Comparison of ENCODE assay signal across 6 cellular contexts in the genomic region with DNA sequence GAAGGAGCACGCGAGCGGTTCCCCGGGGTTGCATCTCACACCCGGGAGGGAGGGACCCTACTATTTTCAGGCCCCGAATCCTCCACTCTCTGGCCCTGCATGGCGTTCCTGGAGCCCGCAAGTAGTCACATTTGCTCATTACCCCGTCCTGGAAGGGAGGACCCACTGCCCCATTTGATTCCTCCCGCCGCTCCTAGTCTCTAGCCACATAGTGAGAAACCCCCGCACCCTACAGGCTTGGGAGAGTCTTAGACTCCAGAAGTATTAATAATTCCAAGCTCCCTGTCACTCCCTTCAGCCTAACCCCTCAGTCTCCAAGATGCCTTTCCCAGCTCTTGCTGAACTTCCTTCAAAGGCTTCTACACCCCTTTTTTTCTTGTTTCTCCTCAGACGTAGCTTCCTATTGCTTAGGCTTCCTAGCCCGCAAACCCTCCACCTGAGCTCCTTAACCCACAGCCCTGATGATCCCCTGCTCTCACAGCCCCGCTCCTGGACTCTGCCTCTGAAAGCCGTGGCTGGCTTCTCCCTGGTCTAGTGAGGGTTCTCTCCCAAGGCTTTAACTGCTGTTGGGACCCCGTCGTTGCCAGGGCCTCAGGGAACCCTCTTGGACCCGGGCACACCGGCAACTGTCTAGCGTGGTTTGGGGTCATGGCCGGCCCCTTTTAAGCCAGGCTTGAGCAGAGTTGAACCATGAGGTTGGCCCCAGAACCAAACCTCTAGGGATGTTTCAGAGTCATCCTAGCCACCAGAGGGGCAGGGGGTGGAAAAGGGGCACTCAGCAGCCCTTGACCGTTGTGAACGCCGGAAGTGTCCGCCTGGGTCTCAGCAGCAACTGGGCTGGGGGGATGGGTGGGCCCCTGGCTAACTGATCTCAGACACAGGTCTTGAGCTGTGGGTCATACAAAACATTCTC. TPM values are rescaled to one million over a fixed set of nuclear protein-coding genes. Genes with fewer than 3 reads are reported as not detected.
A peak's percentile ranks its signal among the peaks of the same experiment; 100 is the strongest.
DNase-seq lines count a peak whose midpoint lies in the region; ATAC-seq lines count a peak whose summit lies in the region.

No MANE protein-coding gene starts in this region.

- no peaks in the 10 kb centered on the region for H3K27me3 Mint-ChIP-seq in activated T-helper 17 cell treated with anti-CD3 and anti-CD28 coated beads, Interleukin-2, amount 50 U/mL, for 72 hours

- no peak for ATAC-seq in activated T-helper 17 cell treated with anti-CD3 and anti-CD28 coated beads, Interleukin-2, amount 50 U/mL, for 72 hours (replicated peaks)

- H3K4me3 Mint-ChIP-seq in activated T-helper 17 cell treated with anti-CD3 and anti-CD28 coated beads, Interleukin-2, amount 50 U/mL, for 72 hours = peak overlapping the region; percentile 97

- H3K9me3 Mint-ChIP-seq in activated T-helper 17 cell treated with anti-CD3 and anti-CD28 coated beads, Interleukin-2, amount 50 U/mL, for 72 hours = no peaks in the 10 kb centered on the region

- H3K4me1 Mint-ChIP-seq in activated T-helper 17 cell treated with anti-CD3 and anti-CD28 coated beads, Interleukin-2, amount 50 U/mL, for 72 hours = peaks cover 17% of the 10 kb centered on the region

- H3K27ac Mint-ChIP-seq in activated T-helper 17 cell treated with anti-CD3 and anti-CD28 coated beads, Interleukin-2, amount 50 U/mL, for 72 hours = peak overlapping the region; percentile 97

- peaks cover 11% of the 10 kb centered on the region for H3K36me3 Mint-ChIP-seq in activated T-helper 17 cell treated with anti-CD3 and anti-CD28 coated beads, Interleukin-2, amount 50 U/mL, for 72 hours (ENCODE audit: low read depth)

- peak; percentile 45 for DNase-seq in NCI-H2171 treated with DMSO at 0.1 percent for 48 hours (lab: John Stamatoyannopoulos, UW)
- no peak for DNase-seq in NCI-H2171 (lab: John Stamatoyannopoulos, UW)
- peak; percentile 42 for DNase-seq in medulla oblongata (ENCODE audit: extremely low spot score)
- DNase-seq in NOMO-1 treated with dmso at 0.1 percent for 144 hours (lab: John Stamatoyannopoulos, UW; ENCODE audit: unreplicated experiment) = no peak
- DNase-seq in MV-4-11 (lab: John Stamatoyannopoulos, UW) = no peak

RNA-seq across cellular contexts. Expression of gene GGA1, which starts 0.9 kb away (rescaled TPM):
- total RNA-seq in activated T-helper 17 cell treated with anti-CD3 and anti-CD28 coated beads, Interleukin-2, amount 50 U/mL, for 72 hours = 10 to 100 TPM; 69.3 to 79.8 TPM

RNA-seq across cellular contexts. Expression of gene LGALS2, which starts 29.6 kb away (rescaled TPM):
- total RNA-seq in activated T-helper 17 cell treated with anti-CD3 and anti-CD28 coated beads, Interleukin-2, amount 50 U/mL, for 72 hours = not detected

RNA-seq across cellular contexts. Expression of gene SH3BP1, which starts 30.0 kb away (rescaled TPM):
- 100 to 1,000 TPM; 118 to 132 TPM for total RNA-seq in activated T-helper 17 cell treated with anti-CD3 and anti-CD28 coated beads, Interleukin-2, amount 50 U/mL, for 72 hours

RNA-seq across cellular contexts. Expression of gene PDXP, which starts 49.0 kb away (rescaled TPM):
- total RNA-seq in activated T-helper 17 cell treated with anti-CD3 and anti-CD28 coated beads, Interleukin-2, amount 50 U/mL, for 72 hours = 10 to 100 TPM; 38.0 to 43.2 TPM

RNA-seq across cellular contexts. Expression of gene CDC42EP1, which starts 49.2 kb away (rescaled TPM):
- 1 to 10 TPM; 1.0 to 2.3 TPM for total RNA-seq in activated T-helper 17 cell treated with anti-CD3 and anti-CD28 coated beads, Interleukin-2, amount 50 U/mL, for 72 hours

Comparison
In these comparisons a context has a peak if more than half of its experiments do, and no peak if none do; other contexts are left out.
1. DNase-seq: peak in NCI-H2171 treated with DMSO at 0.1 percent for 48 hours (single experiment) and medulla oblongata (single experiment); none in NCI-H2171 (single experiment), NOMO-1 treated with dmso at 0.1 percent for 144 hours (single experiment) and MV-4-11 (single experiment).